ENCODE assay signal across 8 cellular contexts in genomic region chr22:28800308-28801041, GRCh38. TPM values are rescaled to one million over a fixed set of nuclear protein-coding genes. Genes with fewer than 3 reads are reported as not detected.
A peak's percentile ranks its signal among the peaks of the same experiment; 100 is the strongest.
DNase-seq lines count a peak whose midpoint lies in the region; ATAC-seq, FAIRE-seq and TF ChIP-seq lines count a peak whose summit lies in the region.

Gene XBP1 (minus strand): TSS chr22:28800569.

- no peak within 1 kb of the TSS for H2BK20ac ChIP-seq in H1 (ENCODE audit: low read length)

- FAIRE-seq in H1 (lab: Jason Lieb, UNC): no peak

- peaks cover 10 to 34% of the 10 kb centered on the region in 2 experiments for H3K79me2 ChIP-seq in H1 (ENCODE audit: control insufficient read depth in 1 of 2, insufficient read depth in 2 of 2, low read length in 2 of 2)

- peak within 1 kb of the TSS; percentile 96 to 100 (median 100) for H3K27ac Mint-ChIP-seq in CD8-positive, alpha-beta memory T cell
- peak within 1 kb of the TSS; percentile 92 for H3K27ac Mint-ChIP-seq in activated CD8-positive, alpha-beta memory T cell treated with anti-CD3 and anti-CD28 coated beads, Interleukin-2, amount 10 ng/mL, durations not matched to agents 7 days and 5 days

- peak within 1 kb of the TSS; percentile 79 for H3K9ac ChIP-seq in NT2/D1 (ENCODE audit: insufficient read length, low read depth)
- peak within 1 kb of the TSS; percentile 91 to 99 (median 96) for H3K9ac ChIP-seq in H1 (replicated peaks in 1 of 4; ENCODE audit: extremely low read depth in 1 of 4, low read depth in 3 of 4, low read length in 3 of 4)
- H3K9ac ChIP-seq in mesenchymal stem cell (ENCODE audit: low read length): peak within 1 kb of the TSS; percentile 96

- H3K18ac ChIP-seq in H1 (ENCODE audit: extremely low read depth, low read length) (peak within 1 kb of the TSS; percentile 57), mesenchymal stem cell (ENCODE audit: low read depth in 1 of 2, low read length in 2 of 2) (peak within 1 kb of the TSS; percentile 97 to 98)

- H3K56ac ChIP-seq in H1 (replicated peaks; ENCODE audit: insufficient read length, low read depth, low read length): peak within 1 kb of the TSS; percentile 36

- H3K4me1 Mint-ChIP-seq in CD8-positive, alpha-beta memory T cell: peaks cover 58 to 62% (median 62%) of the 10 kb centered on the region in 3 donors
- peaks cover 45% of the 10 kb centered on the region for H3K4me1 Mint-ChIP-seq in activated CD8-positive, alpha-beta memory T cell treated with anti-CD3 and anti-CD28 coated beads, Interleukin-2, amount 10 ng/mL, durations not matched to agents 7 days and 5 days

- ATAC-seq in GM19455 (IDR thresholded peaks at IDR 0.05; ENCODE audit: unreplicated experiment): peak; percentile 86
- peak; percentile 95 for ATAC-seq in activated CD8-positive, alpha-beta memory T cell treated with anti-CD3 and anti-CD28 coated beads, Interleukin-2, amount 10 ng/mL, durations not matched to agents 7 days and 5 days

- peak within 1 kb of the TSS; percentile 99 for H3K4me3 ChIP-seq in CD8-positive, alpha-beta memory T cell (ENCODE audit: low read length)
- H3K4me3 ChIP-seq in HL-60 (replicated peaks; ENCODE audit: insufficient read depth, low read length) (peak within 1 kb of the TSS; percentile 72), NT2/D1 (ENCODE audit: insufficient read length, low read depth) (peak within 1 kb of the TSS; percentile 68), H1 (ENCODE audit: extremely low read depth in 1 of 4, insufficient read depth in 2 of 4, low read depth in 3 of 4, low read length in 4 of 4) (peak within 1 kb of the TSS; percentile 78 to 97 (median 90)), mesenchymal stem cell (ENCODE audit: insufficient read depth in 1 of 2, low read depth in 1 of 2, low read length in 2 of 2) (peak within 1 kb of the TSS; percentile 84 to 99)

- POLR2A ChIA-PET in CD8-positive, alpha-beta memory T cell (lab: Charles Lee): interaction anchor here (0.7 to 2.6 kb wide), 14 partner anchors 8 to 272 kb away, joined by 3 to 41 read pairs (median 6); partner anchors contain the start of genes CCDC117, CHEK2, HSCB and ZNRF3
- POLR2A ChIA-PET in H1 (lab: Charles Lee; ENCODE audit: partially characterized antibody): interaction anchor here (0.7 to 10.0 kb wide), 22 partner anchors 8 to 882 kb away, joined by 3 to 100 read pairs (median 5); partner anchors contain the start of genes CCDC117, EWSR1, PITPNB and RHBDD3

- TF ChIP-seq CTCF in HL-60 (IDR thresholded peaks at IDR 0.05; ENCODE audit: insufficient read depth, low read length): no peak
- TF ChIP-seq CTCF in H1 (IDR thresholded peaks at IDR 0.05; ENCODE audit: control extremely low read depth in 1 of 3, insufficient read depth in 1 of 3, low read depth in 1 of 3, low read length in 3 of 3): no peak

- peak within 1 kb of the TSS; percentile 34 for H4K91ac ChIP-seq in H1 (replicated peaks; ENCODE audit: insufficient read length, low read length)
- peak within 1 kb of the TSS; percentile 100 for H4K91ac ChIP-seq in mesenchymal stem cell (ENCODE audit: low read length)

- no peak within 1 kb of the TSS for H3K14ac ChIP-seq in H1 (ENCODE audit: insufficient read length)
- H3K14ac ChIP-seq in mesenchymal stem cell (ENCODE audit: low read length in 2 of 2): peak within 1 kb of the TSS; percentile 66 to 94

- peak; percentile 96 to 97 for TF ChIP-seq POLR2A in H1 (IDR thresholded peaks at IDR 0.05; ENCODE audit: control extremely low read depth in 1 of 2, low read depth in 2 of 2, low read length in 2 of 2)

- no peak for TF ChIP-seq RAD21 in H1 (IDR thresholded peaks at IDR 0.05 in 1 of 2, conservative IDR thresholded peaks at IDR 0.05 in 1 of 2; ENCODE audit: low read depth in 2 of 2, low read length in 2 of 2)

- peaks cover 4% of the 10 kb centered on the region for H3K23me2 ChIP-seq in H1 (ENCODE audit: low read depth, low read length)

- peak within 1 kb of the TSS; percentile 78; the same call in 1 of the 2 replicates for H2AFZ ChIP-seq in H1 (ENCODE audit: low read length)
- H2AFZ ChIP-seq in mesenchymal stem cell (ENCODE audit: low read depth, low read length): peak within 1 kb of the TSS; percentile 85

- H3K4ac ChIP-seq in H1 (replicated peaks; ENCODE audit: insufficient read length, low read depth, low read length) (peak within 1 kb of the TSS; percentile 57), mesenchymal stem cell (ENCODE audit: low read depth in 1 of 2, low read length in 2 of 2) (peak within 1 kb of the TSS; percentile 96 to 98)

- peak within 1 kb of the TSS; percentile 81; the same call in 1 of the 2 replicates for H4K8ac ChIP-seq in H1 (ENCODE audit: extremely low read depth, insufficient read depth, low read length)
- peak within 1 kb of the TSS; percentile 98 for H4K8ac ChIP-seq in mesenchymal stem cell (ENCODE audit: low read length)

- WGBS in H1 (ENCODE audit: extremely low coverage in 1 of 2, insufficient coverage in 1 of 2, insufficient read length in 1 of 2, insufficient replicate concordance in 2 of 2, low coverage in 1 of 2, low lambda C conversion rate in 2 of 2, missing lambda C conversion rate in 1 of 2), 2 experiments: 3% methylated on average over 69 of the region's 78 CpGs; no CpG with 5 or more reads in 1 of the 2 experiments
- WGBS in mesenchymal stem cell: under 1% methylated on average over 70 of the region's 78 CpGs

- H3K27me3 ChIP-seq in CD8-positive, alpha-beta memory T cell (ENCODE audit: insufficient read depth, low read length, poor library complexity, severe bottlenecking): no peaks in the 10 kb centered on the region
- H3K27me3 ChIP-seq in HL-60 (ENCODE audit: insufficient read depth, poor library complexity, severe bottlenecking) (no peaks in the 10 kb centered on the region), NT2/D1 (ENCODE audit: insufficient read depth, insufficient read length) (no peaks in the 10 kb centered on the region), H1 (replicated peaks in 1 of 4; ENCODE audit: control insufficient read depth in 3 of 4, extremely low read depth in 1 of 4, insufficient read depth in 3 of 4, low read length in 3 of 4) (no peaks in the 10 kb centered on the region), mesenchymal stem cell (ENCODE audit: control insufficient read depth in 1 of 2, insufficient read depth in 1 of 2, low read length in 2 of 2) (no peaks in the 10 kb centered on the region)

- CTCF ChIA-PET in CD8-positive, alpha-beta memory T cell (lab: Charles Lee): interaction anchor here (0.6 to 7.1 kb wide), 9 partner anchors 11 to 85 kb away, joined by 3 to 40 read pairs (median 4); partner anchors contain the start of gene CCDC117
- CTCF ChIA-PET in activated CD8-positive, alpha-beta memory T cell treated with anti-CD3 and anti-CD28 coated beads, Interleukin-2, amount 10 ng/mL, durations not matched to agents 7 days and 5 days (lab: Charles Lee): interaction anchor here (0.8 to 10.7 kb wide), 13 partner anchors 8 to 241 kb away, joined by 3 to 84 read pairs (median 6); partner anchors contain the start of gene CCDC117
- CTCF ChIA-PET in H1 (lab: Charles Lee; ENCODE audit: partially characterized antibody): interaction anchor here (0.6 kb wide), 1 partner anchor 287 kb away, joined by 4 read pairs; no protein-coding TSS in a partner anchor

- H3K4me2 ChIP-seq in H1 (ENCODE audit: insufficient read depth in 1 of 2, low read depth in 2 of 2, low read length in 2 of 2): peak within 1 kb of the TSS; percentile 84 to 93
- peak within 1 kb of the TSS; percentile 63 for H3K4me2 ChIP-seq in mesenchymal stem cell (ENCODE audit: low read length, poor library complexity, severe bottlenecking)

- peaks cover 2 to 4% of the 10 kb centered on the region in 2 experiments for H4K20me1 ChIP-seq in H1 (replicated peaks in 1 of 2; ENCODE audit: control insufficient read depth in 1 of 2, insufficient read depth in 2 of 2, low read length in 2 of 2)

- H3K79me1 ChIP-seq in H1 (ENCODE audit: low read depth, low read length) (no peaks in the 10 kb centered on the region; the same call in 1 of the 2 replicates), mesenchymal stem cell (replicated peaks; ENCODE audit: low read length, poor library complexity, severe bottlenecking) (peaks cover 13% of the 10 kb centered on the region)

- peak within 1 kb of the TSS; percentile 84 to 97 (median 95) for H3K4me3 Mint-ChIP-seq in CD8-positive, alpha-beta memory T cell
- H3K4me3 Mint-ChIP-seq in activated CD8-positive, alpha-beta memory T cell treated with anti-CD3 and anti-CD28 coated beads, Interleukin-2, amount 10 ng/mL, durations not matched to agents 7 days and 5 days: peak within 1 kb of the TSS; percentile 91

- TF ChIP-seq EP300 in H1 (IDR thresholded peaks at IDR 0.05; ENCODE audit: borderline replicate concordance in 1 of 2, low read depth in 2 of 2, low read length in 2 of 2): no peak

- H3K4me1 ChIP-seq in CD8-positive, alpha-beta memory T cell (ENCODE audit: insufficient read depth, low read length): peaks cover 43% of the 10 kb centered on the region
- no peaks in the 10 kb centered on the region for H3K4me1 ChIP-seq in NT2/D1 (ENCODE audit: insufficient read depth, insufficient read length)
- H3K4me1 ChIP-seq in H1 (replicated peaks in 1 of 4; ENCODE audit: control insufficient read depth in 3 of 4, insufficient read depth in 4 of 4, low read length in 3 of 4): peaks cover 0 to 3% (median under 1%) of the 10 kb centered on the region in 4 experiments; a peak in 1 of 7 replicates
- peaks cover 5% of the 10 kb centered on the region for H3K4me1 ChIP-seq in mesenchymal stem cell (ENCODE audit: control insufficient read depth, insufficient read depth, low read depth, low read length)

- H2BK120ac ChIP-seq in H1 (replicated peaks; ENCODE audit: low read depth, low read length) (peak within 1 kb of the TSS; percentile 21), mesenchymal stem cell (ENCODE audit: low read depth, low read length) (peak within 1 kb of the TSS; percentile 96)

- H3K27ac ChIP-seq in CD8-positive, alpha-beta memory T cell (ENCODE audit: low read depth, low read length): peak within 1 kb of the TSS; percentile 100
- H3K27ac ChIP-seq in HL-60 (replicated peaks) (peak within 1 kb of the TSS; percentile 92), H1 (ENCODE audit: low read depth, low read length) (peak within 1 kb of the TSS; percentile 89), mesenchymal stem cell (ENCODE audit: low read length, poor library complexity, severe bottlenecking) (peak within 1 kb of the TSS; percentile 92)

- H2BK5ac ChIP-seq in H1 (ENCODE audit: low read depth, low read length) (peak within 1 kb of the TSS; percentile 82), mesenchymal stem cell (ENCODE audit: low read depth, low read length, poor library complexity, severe bottlenecking) (peak within 1 kb of the TSS; percentile 98)

- peak; percentile 85 to 92 (median 90) for DNase-seq in CD8-positive, alpha-beta memory T cell
- DNase-seq in HL-60 (ENCODE audit: low read depth in 1 of 2, low spot score in 1 of 2): peak; percentile 88 to 92
- peak; percentile 77 for DNase-seq in NT2/D1 (ENCODE audit: low read depth, low spot score)
- peak; percentile 90 for DNase-seq in activated CD8-positive, alpha-beta memory T cell treated with anti-CD3 and anti-CD28 coated beads, Interleukin-2, amount 10 ng/mL, durations not matched to agents 7 days and 5 days
- peak; percentile 66 to 96 for DNase-seq in H1 (ENCODE audit: low read depth in 1 of 2, low spot score in 2 of 2)
- DNase-seq in mesenchymal stem cell: peak; percentile 95
- peak; percentile 75 for DNase-seq in stimulated activated CD8-positive, alpha-beta memory T cell treated with anti-CD3 and anti-CD28 coated beads, Interleukin-12 subunit alpha, Interleukin-12 subunit beta, amount 100 ng/mL, for 24 hours (ENCODE audit: extremely low read depth)

- H3K23ac ChIP-seq in H1 (ENCODE audit: insufficient read length): no peak within 1 kb of the TSS
- peak within 1 kb of the TSS; percentile 67 to 92 for H3K23ac ChIP-seq in mesenchymal stem cell (ENCODE audit: low read length in 2 of 2)

- H3K36me3 ChIP-seq in CD8-positive, alpha-beta memory T cell (ENCODE audit: insufficient read depth, low read length): peaks cover 20% of the 10 kb centered on the region
- peaks cover 34% of the 10 kb centered on the region for H3K36me3 ChIP-seq in NT2/D1 (ENCODE audit: insufficient read depth, insufficient read length, low read length)
- peaks cover 15 to 36% (median 24%) of the 10 kb centered on the region in 4 experiments for H3K36me3 ChIP-seq in H1 (ENCODE audit: control insufficient read depth in 2 of 4, insufficient read depth in 4 of 4, low read length in 3 of 4)
- H3K36me3 ChIP-seq in mesenchymal stem cell (ENCODE audit: control insufficient read depth in 1 of 2, insufficient read depth in 2 of 2, low read depth in 1 of 2, low read length in 2 of 2): peaks cover 7 to 28% of the 10 kb centered on the region in 2 experiments

- peak within 1 kb of the TSS; percentile 66; the same call in 1 of the 2 replicates for H2AK5ac ChIP-seq in H1 (ENCODE audit: low read depth, low read length)
- peak within 1 kb of the TSS; percentile 75 for H2AK5ac ChIP-seq in mesenchymal stem cell (ENCODE audit: low read length, severe bottlenecking)

- no peaks in the 10 kb centered on the region for H3K9me3 Mint-ChIP-seq in CD8-positive, alpha-beta memory T cell
- no peaks in the 10 kb centered on the region for H3K9me3 Mint-ChIP-seq in activated CD8-positive, alpha-beta memory T cell treated with anti-CD3 and anti-CD28 coated beads, Interleukin-2, amount 10 ng/mL, durations not matched to agents 7 days and 5 days (ENCODE audit: low read depth)

- no peak within 1 kb of the TSS for H2BK15ac ChIP-seq in H1 (ENCODE audit: low read length)
- H2BK15ac ChIP-seq in mesenchymal stem cell (ENCODE audit: low read depth, poor library complexity, severe bottlenecking): peak within 1 kb of the TSS; percentile 97

- H4K5ac ChIP-seq in H1 (ENCODE audit: insufficient read length, low read depth, low read length): peak within 1 kb of the TSS; percentile 77

- peaks cover 0 to 4% of the 10 kb centered on the region in 2 donors for H3K27me3 Mint-ChIP-seq in CD8-positive, alpha-beta memory T cell
- H3K27me3 Mint-ChIP-seq in activated CD8-positive, alpha-beta memory T cell treated with anti-CD3 and anti-CD28 coated beads, Interleukin-2, amount 10 ng/mL, durations not matched to agents 7 days and 5 days: no peaks in the 10 kb centered on the region

- H3K9me3 ChIP-seq in CD8-positive, alpha-beta memory T cell (ENCODE audit: low read length): no peaks in the 10 kb centered on the region
- H3K9me3 ChIP-seq in NT2/D1 (ENCODE audit: insufficient read depth, low read length): no peaks in the 10 kb centered on the region
- no peaks in the 10 kb centered on the region for H3K9me3 ChIP-seq in H1 (ENCODE audit: insufficient read depth in 2 of 2, low read depth in 1 of 2, low read length in 1 of 2)
- H3K9me3 ChIP-seq in mesenchymal stem cell (ENCODE audit: control insufficient read depth, low read length): no peaks in the 10 kb centered on the region

- H2BK12ac ChIP-seq in H1 (ENCODE audit: low read depth, low read length) (peak within 1 kb of the TSS; percentile 9; the same call in 1 of the 2 replicates), mesenchymal stem cell (ENCODE audit: low read length in 2 of 2) (no peak within 1 kb of the TSS)

- peaks cover 27 to 46% (median 32%) of the 10 kb centered on the region in 3 donors for H3K36me3 Mint-ChIP-seq in CD8-positive, alpha-beta memory T cell
- peaks cover 44% of the 10 kb centered on the region for H3K36me3 Mint-ChIP-seq in activated CD8-positive, alpha-beta memory T cell treated with anti-CD3 and anti-CD28 coated beads, Interleukin-2, amount 10 ng/mL, durations not matched to agents 7 days and 5 days

RNA-seq across cellular contexts. Expression of gene XBP1, which starts in this region (rescaled TPM):
- 10 to 100 TPM; 67.3 to 71.4 TPM for total RNA-seq in CD8-positive, alpha-beta memory T cell
- polyA plus RNA-seq in CD8-positive, alpha-beta memory T cell: 395 TPM
- 100 to 1,000 TPM; 139 to 141 TPM for total RNA-seq in activated CD8-positive, alpha-beta memory T cell treated with anti-CD3 and anti-CD28 coated beads, Interleukin-2, amount 10 ng/mL, durations not matched to agents 7 days and 5 days
- total RNA-seq in H1 (2021; fragmentation: NEBNext Ultra II Directional; extraction: Animal tissue kit (Norgen Biotek cat#: 25700)): 128 and 131 TPM in 2 replicates
- polyA plus RNA-seq in H1 (2011; rRNA removed): 76.3 and 99.8 TPM in 2 replicates
- polyA plus RNA-seq in H1 (2011; cell fraction: cytosol; rRNA removed): 84.1 TPM
- polyA plus RNA-seq in H1 (2011; cell fraction: nucleus; rRNA removed): 85.0 TPM
- 77.8 to 88.7 TPM (median 84.7 TPM) in 4 replicates for polyA plus RNA-seq in H1 (2012, experiment 1 of 2)
- polyA plus RNA-seq in H1 (2012, experiment 2 of 2): 117 TPM
- 162 TPM for polyA plus RNA-seq in H1 (2013, experiment 1 of 2)
- polyA plus RNA-seq in H1 (2013, experiment 2 of 2): 173 TPM
- 195 and 221 TPM in 2 replicates for polyA minus RNA-seq in H1 (2011; rRNA and poly(A)+ RNA removed)
- polyA minus RNA-seq in H1 (2011; cell fraction: cytosol; rRNA and poly(A)+ RNA removed): 84.3 TPM
- 63.4 TPM for polyA minus RNA-seq in H1 (2011; cell fraction: nucleus; rRNA and poly(A)+ RNA removed)
- 127 TPM for polyA plus RNA-seq in mesenchymal stem cell (2013, experiment 1 of 2)
- polyA plus RNA-seq in mesenchymal stem cell (2013, experiment 2 of 2): 129 TPM

Comparison
In these comparisons a context has a peak if more than half of its experiments do, and no peak if none do; other contexts are left out.
1. Peak in every context shown above with its lines: DNase-seq, ATAC-seq, H3K4me3 ChIP-seq and H3K27ac ChIP-seq.